Comparison of ENCODE assay signal across 17 cellular contexts in genomic region chr2:3387011-3387410, GRCh38. TPM values are rescaled to one million over a fixed set of nuclear protein-coding genes. Genes with fewer than 3 reads are reported as not detected.
DNase-seq lines count a peak whose midpoint lies in the region; ATAC-seq and TF ChIP-seq lines count a peak whose summit lies in the region.
"Had no signal": no experiment of that assay in that cellular context is flagged by ENCODE, and none has a peak within 500 bp of the region (broad histone marks: within the 10 kb centered on the region; RNA-seq: fewer than 3 reads in every experiment).

No MANE protein-coding gene starts in this region.

- no peak overlapping the region for H2AFZ ChIP-seq in hepatocyte
- H2AFZ ChIP-seq: GM23248 had no signal

- H3K4me3 ChIP-seq in hepatocyte = no peak overlapping the region
- H3K4me3 ChIP-seq: A549, BLaER1, GM12878, GM23248, HAP-1 had no signal

- H3K27ac Mint-ChIP-seq in activated naive CD4-positive, alpha-beta T cell treated with anti-CD3 and anti-CD28 coated beads, Interleukin-2, amount 50 U/mL, for 24 hours = peak overlapping the region; percentile 38
- peak overlapping the region; percentile 90 for H3K27ac Mint-ChIP-seq in chondrocyte (ENCODE audit: unreplicated experiment)
- no peak overlapping the region for H3K27ac Mint-ChIP-seq in stimulated activated memory B cell treated with anti-CD40 and anti-IgM and Interleukin-4, amounts not matched to agents 10 μg/mL and 1 μg/mL and 100 μg/mL, for 72 hours
- H3K27ac Mint-ChIP-seq: CD14-positive monocyte had no signal

- TF ChIP-seq CTCF in chondrocyte (IDR thresholded peaks at IDR 0.05) (no peak), hepatocyte (IDR thresholded peaks at IDR 0.05; ENCODE audit: poor library complexity) (no peak)

- no peaks in the 10 kb centered on the region for H3K27me3 ChIP-seq in hepatocyte
- H3K27me3 ChIP-seq: BLaER1 had no signal

- peak overlapping the region; percentile 55 for H3K27ac ChIP-seq in hepatocyte
- H3K27ac ChIP-seq: 22Rv1, A549, BLaER1, GM23248 had no signal

- peaks cover 39% of the 10 kb centered on the region for H3K4me1 Mint-ChIP-seq in activated naive CD4-positive, alpha-beta T cell treated with anti-CD3 and anti-CD28 coated beads, Interleukin-2, amount 50 U/mL, for 24 hours
- peaks cover 20% of the 10 kb centered on the region for H3K4me1 Mint-ChIP-seq in chondrocyte (ENCODE audit: low read depth)
- peaks cover 10% of the 10 kb centered on the region for H3K4me1 Mint-ChIP-seq in stimulated activated memory B cell treated with anti-CD40 and anti-IgM and Interleukin-4, amounts not matched to agents 10 μg/mL and 1 μg/mL and 100 μg/mL, for 72 hours
- H3K4me1 Mint-ChIP-seq: CD14-positive monocyte had no signal

- intact Hi-C loops in left ventricle myocardium superior (cut with micrococcal nuclease) = no loop called here

- peaks cover 4% of the 10 kb centered on the region for H3K36me3 ChIP-seq in hepatocyte (replicated peaks; ENCODE audit: insufficient read depth, low read depth)

- no peaks in the 10 kb centered on the region for H3K27me3 Mint-ChIP-seq in activated naive CD4-positive, alpha-beta T cell treated with anti-CD3 and anti-CD28 coated beads, Interleukin-2, amount 50 U/mL, for 24 hours
- no peaks in the 10 kb centered on the region for H3K27me3 Mint-ChIP-seq in chondrocyte (ENCODE audit: low read depth)
- no peaks in the 10 kb centered on the region for H3K27me3 Mint-ChIP-seq in stimulated activated memory B cell treated with anti-CD40 and anti-IgM and Interleukin-4, amounts not matched to agents 10 μg/mL and 1 μg/mL and 100 μg/mL, for 72 hours
- H3K27me3 Mint-ChIP-seq: CD4-positive, alpha-beta memory T cell had no signal

- H3K36me3 Mint-ChIP-seq in activated naive CD4-positive, alpha-beta T cell treated with anti-CD3 and anti-CD28 coated beads, Interleukin-2, amount 50 U/mL, for 24 hours = peaks cover 13% of the 10 kb centered on the region
- peaks cover 14% of the 10 kb centered on the region for H3K36me3 Mint-ChIP-seq in chondrocyte (ENCODE audit: low read depth)
- H3K36me3 Mint-ChIP-seq in stimulated activated memory B cell treated with anti-CD40 and anti-IgM and Interleukin-4, amounts not matched to agents 10 μg/mL and 1 μg/mL and 100 μg/mL, for 72 hours = peaks cover 45% of the 10 kb centered on the region

- H3K79me2 ChIP-seq in hepatocyte = peaks cover 58% of the 10 kb centered on the region

- no peak for DNase-seq in activated naive CD4-positive, alpha-beta T cell (lab: John Stamatoyannopoulos, UW)
- DNase-seq in chondrocyte (ENCODE audit: low spot score) (no peak), hepatocyte (ENCODE audit: low spot score) (no peak), occipital lobe (lab: John Stamatoyannopoulos, UW) (no peak), left ventricle myocardium superior (no peak)
- DNase-seq: CD4-positive, alpha-beta memory T cell; DMS153; DMS79; GM23248 had no signal

- H3K9me2 ChIP-seq in hepatocyte (replicated peaks; ENCODE audit: insufficient read depth) = no peaks in the 10 kb centered on the region

- no peak for ATAC-seq in stimulated activated memory B cell treated with anti-CD40 and anti-IgM and Interleukin-4, amounts not matched to agents 10 μg/mL and 1 μg/mL and 100 μg/mL, for 72 hours
- no peak for ATAC-seq in left ventricle myocardium superior
- ATAC-seq: A549, GM12878 had no signal

- H3K9me3 Mint-ChIP-seq in activated naive CD4-positive, alpha-beta T cell treated with anti-CD3 and anti-CD28 coated beads, Interleukin-2, amount 50 U/mL, for 24 hours = no peaks in the 10 kb centered on the region
- H3K9me3 Mint-ChIP-seq in chondrocyte (ENCODE audit: low read depth) = no peaks in the 10 kb centered on the region
- no peaks in the 10 kb centered on the region for H3K9me3 Mint-ChIP-seq in stimulated activated memory B cell treated with anti-CD40 and anti-IgM and Interleukin-4, amounts not matched to agents 10 μg/mL and 1 μg/mL and 100 μg/mL, for 72 hours
- H3K9me3 Mint-ChIP-seq: CD4-positive, alpha-beta memory T cell had no signal

- H3K4me1 ChIP-seq in hepatocyte (ENCODE audit: insufficient read depth) = no peaks in the 10 kb centered on the region
- H3K4me1 ChIP-seq: A549, HAP-1 had no signal

- no peaks in the 10 kb centered on the region for H4K20me1 ChIP-seq in hepatocyte (ENCODE audit: insufficient read depth, poor library complexity, severe bottlenecking)

- WGBS in hepatocyte (ENCODE audit: low lambda C conversion rate, missing lambda C conversion rate) = 83% methylated on average over 5 of the region's 5 CpGs

- no peak overlapping the region for H3K4me3 Mint-ChIP-seq in activated naive CD4-positive, alpha-beta T cell treated with anti-CD3 and anti-CD28 coated beads, Interleukin-2, amount 50 U/mL, for 24 hours
- no peak overlapping the region for H3K4me3 Mint-ChIP-seq in chondrocyte (ENCODE audit: unreplicated experiment)
- no peak overlapping the region for H3K4me3 Mint-ChIP-seq in stimulated activated memory B cell treated with anti-CD40 and anti-IgM and Interleukin-4, amounts not matched to agents 10 μg/mL and 1 μg/mL and 100 μg/mL, for 72 hours
- H3K4me3 Mint-ChIP-seq: CD14-positive monocyte; CD4-positive, alpha-beta memory T cell had no signal

- H3K4me2 ChIP-seq in hepatocyte = no peak overlapping the region
- H3K4me2 ChIP-seq: A549, BLaER1 had no signal

- H3K9me3 ChIP-seq in hepatocyte (ENCODE audit: low read depth) = no peaks in the 10 kb centered on the region
- H3K9me3 ChIP-seq: A549, HAP-1 had no signal

RNA-seq across cellular contexts. Expression of gene TRAPPC12, which starts 7.5 kb away (rescaled TPM):
- 71.0 to 92.9 TPM (median 73.3 TPM) in 3 replicates for total RNA-seq in chondrocyte
- total RNA-seq in hepatocyte = 38.7 and 61.2 TPM in 2 replicates
- 49.3 and 66.5 TPM in 2 replicates for polyA plus RNA-seq in hepatocyte
- total RNA-seq in occipital lobe = 61.8 TPM
- 105 TPM for total RNA-seq in left ventricle myocardium superior

RNA-seq across cellular contexts. Expression of gene EIPR1, which starts 9.4 kb away (rescaled TPM):
- total RNA-seq in chondrocyte = 17.8 to 26.8 TPM (median 18.2 TPM) in 3 replicates
- total RNA-seq in hepatocyte = 42.3 and 60.9 TPM in 2 replicates
- polyA plus RNA-seq in hepatocyte = 26.5 and 27.4 TPM in 2 replicates
- total RNA-seq in occipital lobe = 30.3 TPM
- total RNA-seq in left ventricle myocardium superior = 9.6 TPM
